In genomic region chr11:117145393-117145761, GRCh38 we compare ENCODE assay signal across 8 cellular contexts. TPM values are rescaled to one million over a fixed set of nuclear protein-coding genes. Genes with fewer than 3 reads are reported as not detected.
DNase-seq lines count a peak whose midpoint lies in the region; ATAC-seq and TF ChIP-seq lines count a peak whose summit lies in the region.

No MANE protein-coding gene starts in this region.

- BruUV-seq in mammary epithelial cell (replicated peaks; lab: Mats Ljungman, UMichigan), result TSS peak; percentile 40

- H3K4me2 ChIP-seq in mammary epithelial cell (ENCODE audit: insufficient read depth, low read depth, low read length), result peak overlapping the region; percentile 89

- H3K4me3 Mint-ChIP-seq in activated T-cell treated with anti-CD3 and anti-CD28 coated beads, Interleukin-2, amount 50 U/mL, for 72 hours, result peak overlapping the region; percentile 98 to 100

- CTCF ChIA-PET in mammary epithelial cell (lab: Charles Lee; ENCODE audit: low non-redundant PET), result no interaction called here

- H3K27ac ChIP-seq in mammary epithelial cell (ENCODE audit: insufficient read depth, low read depth, low read length), result peak overlapping the region; percentile 63
- H3K27ac ChIP-seq in right lobe of liver, result peak overlapping the region; percentile 60 to 86 (median 84)
- peak overlapping the region in 2 of 3 donors; percentile 86 to 88 for H3K27ac ChIP-seq in thyroid gland

- peaks cover 63% of the 10 kb centered on the region for H3K79me2 ChIP-seq in mammary epithelial cell (ENCODE audit: insufficient read depth, low read length)

- H3K4me1 ChIP-seq in mammary epithelial cell (ENCODE audit: insufficient read depth, low read length) (peaks cover 13% of the 10 kb centered on the region), right lobe of liver (peaks cover 0 to 9% (median 1%) of the 10 kb centered on the region in 4 donors), thyroid gland (peaks cover 24 to 33% of the 10 kb centered on the region in 2 donors)

- H3K36me3 ChIP-seq in mammary epithelial cell (ENCODE audit: insufficient read depth, low read length), result peaks cover 4% of the 10 kb centered on the region
- peaks cover 0 to 6% (median 0%) of the 10 kb centered on the region in 4 donors for H3K36me3 ChIP-seq in right lobe of liver
- H3K36me3 ChIP-seq in thyroid gland, result no peaks in the 10 kb centered on the region

- H3K27me3 ChIP-seq in mammary epithelial cell (ENCODE audit: insufficient read depth, low read length), result no peaks in the 10 kb centered on the region
- no peaks in the 10 kb centered on the region for H3K27me3 ChIP-seq in right lobe of liver
- H3K27me3 ChIP-seq in thyroid gland, result no peaks in the 10 kb centered on the region

- peaks cover 3% of the 10 kb centered on the region for H3K27me3 Mint-ChIP-seq in activated T-cell treated with anti-CD3 and anti-CD28 coated beads, Interleukin-2, amount 50 U/mL, for 72 hours (ENCODE audit: low read depth)

- peak overlapping the region; percentile 98 for H3K27ac Mint-ChIP-seq in activated T-cell treated with anti-CD3 and anti-CD28 coated beads, Interleukin-2, amount 50 U/mL, for 72 hours

- ATAC-seq in activated T-cell treated with anti-CD3 and anti-CD28 coated beads, Interleukin-2, amount 50 U/mL, for 72 hours (replicated peaks in 1 of 2), result no peak
- no peak for ATAC-seq in right lobe of liver

- 10% methylated on average over 2 of the region's 5 CpGs for WGBS in mammary epithelial cell (ENCODE audit: low coverage, missing lambda C conversion rate)
- 10% methylated on average over 5 of the region's 5 CpGs for WGBS in right lobe of liver (ENCODE audit: insufficient coverage, low coverage, low lambda C conversion rate, missing lambda C conversion rate)
- WGBS in thyroid gland, 2 donors, result 11 to 14% methylated on average over 5 of the region's 5 CpGs

- peaks cover 7% of the 10 kb centered on the region for H4K20me1 ChIP-seq in mammary epithelial cell (ENCODE audit: insufficient read depth, low read length)

- TF ChIP-seq CTCF in mammary epithelial cell (conservative IDR thresholded peaks at IDR 0.05 in 1 of 2, IDR thresholded peaks at IDR 0.05 in 1 of 2; ENCODE audit: extremely low read depth in 1 of 2, insufficient read depth in 1 of 2, low read depth in 1 of 2, low read length in 2 of 2), result peak in 1 of 2 donors; percentile 6
- TF ChIP-seq CTCF in right lobe of liver (IDR thresholded peaks at IDR 0.05), result no peak
- no peak for TF ChIP-seq CTCF in thyroid gland (IDR thresholded peaks at IDR 0.05)

- H3K9me3 Mint-ChIP-seq in activated T-cell treated with anti-CD3 and anti-CD28 coated beads, Interleukin-2, amount 50 U/mL, for 72 hours, result no peaks in the 10 kb centered on the region

- in situ Hi-C loops in mammary epithelial cell (cut with MboI; ENCODE audit: low sequenced_read_pairs in 2 of 2), result no loop called here

- peak overlapping the region; percentile 83 for H3K9ac ChIP-seq in mammary epithelial cell (ENCODE audit: insufficient read depth, low read length)

- no peak for DNase-seq in activated T-cell treated with anti-CD3 and anti-CD28 coated beads, Interleukin-2, amount 50 U/mL, for 72 hours
- no peak for DNase-seq in activated T-cell treated with anti-CD3 and anti-CD28 coated beads, Interleukin-2, amount 50 U/mL, for 48 hours
- DNase-seq in NCI-H69 (lab: John Stamatoyannopoulos, UW) (peak; percentile 64), mammary epithelial cell (peak; percentile 43), right lobe of liver (no peak), thyroid gland (no peak), NCI-H2107 treated with DMSO at 0.1 percent for 48 hours (lab: John Stamatoyannopoulos, UW; ENCODE audit: unreplicated experiment) (no peak), T1000 (lab: John Stamatoyannopoulos, UW) (no peak)

- intact Hi-C loops in mammary epithelial cell (cut with micrococcal nuclease), result no loop called here
- intact Hi-C loops in right lobe of liver (cut with DNase I), result no loop called here
- intact Hi-C loops in thyroid gland (cut with DNase I), result loop anchor here (10.0 kb wide), 1 partner anchor 79 kb away; no protein-coding TSS in a partner anchor

- peaks cover 11 to 21% of the 10 kb centered on the region in 2 donors for H3K36me3 Mint-ChIP-seq in activated T-cell treated with anti-CD3 and anti-CD28 coated beads, Interleukin-2, amount 50 U/mL, for 72 hours (ENCODE audit: insufficient read depth in 2 of 2)

- H2AFZ ChIP-seq in mammary epithelial cell (ENCODE audit: low read depth, low read length), result no peak overlapping the region

- peaks cover 52% of the 10 kb centered on the region for H3K4me1 Mint-ChIP-seq in activated T-cell treated with anti-CD3 and anti-CD28 coated beads, Interleukin-2, amount 50 U/mL, for 72 hours (ENCODE audit: low read depth)

- H3K9me3 ChIP-seq in mammary epithelial cell (replicated peaks; ENCODE audit: insufficient read depth, low read length) (no peaks in the 10 kb centered on the region), right lobe of liver (no peaks in the 10 kb centered on the region), thyroid gland (no peaks in the 10 kb centered on the region)

- no peak for TF ChIP-seq POLR2A in right lobe of liver (IDR thresholded peaks at IDR 0.05)
- no peak for TF ChIP-seq POLR2A in thyroid gland (IDR thresholded peaks at IDR 0.05)

- dilution Hi-C loops in mammary epithelial cell (cut with HindIII; ENCODE audit: low sequenced_read_pairs), result no loop called here

- peak overlapping the region; percentile 60 to 82 (median 66) for H3K4me3 ChIP-seq in mammary epithelial cell (replicated peaks in 1 of 3; ENCODE audit: insufficient read depth in 1 of 3, low read depth in 2 of 3, low read length in 3 of 3)
- H3K4me3 ChIP-seq in right lobe of liver, result peak overlapping the region; percentile 93 to 99 (median 97)
- peak overlapping the region in 2 of 3 donors; percentile 6 to 90 for H3K4me3 ChIP-seq in thyroid gland (replicated peaks in 1 of 3)

RNA-seq across cellular contexts. Expression of gene PAFAH1B2, which starts 1.3 kb away (rescaled TPM):
- 10 to 100 TPM; 56.7 to 64.3 TPM for total RNA-seq in activated T-cell treated with anti-CD3 and anti-CD28 coated beads, Interleukin-2, amount 50 U/mL, for 72 hours
- total RNA-seq in mammary epithelial cell (100 to 1,000 TPM; 129 to 177 TPM), right lobe of liver (10 to 100 TPM; 22.2 to 39.1 (median 29.3) TPM), thyroid gland (100 to 1,000 TPM; 107 to 128 (median 118) TPM)
- polyA plus RNA-seq in mammary epithelial cell, result 75.2 TPM
- polyA minus RNA-seq in mammary epithelial cell, result 222 TPM

RNA-seq across cellular contexts. Expression of gene SIDT2, which starts 33.2 kb away (rescaled TPM):
- 10 to 100 TPM; 32.0 to 40.3 TPM for total RNA-seq in activated T-cell treated with anti-CD3 and anti-CD28 coated beads, Interleukin-2, amount 50 U/mL, for 72 hours
- total RNA-seq in mammary epithelial cell (10 to 100 TPM; 17.2 to 30.6 TPM), right lobe of liver (10 to 100 TPM; 24.6 to 49.9 (median 35.5) TPM), thyroid gland (10 to 100 TPM; 31.8 to 54.5 (median 42.3) TPM)
- 16.2 TPM for polyA plus RNA-seq in mammary epithelial cell
- polyA minus RNA-seq in mammary epithelial cell, result 95.0 TPM

RNA-seq across cellular contexts. Expression of gene SIK3, which starts 47.1 kb away (rescaled TPM):
- total RNA-seq in activated T-cell treated with anti-CD3 and anti-CD28 coated beads, Interleukin-2, amount 50 U/mL, for 72 hours, result 10 to 100 TPM; 21.4 to 26.3 TPM
- total RNA-seq in mammary epithelial cell (10 to 100 TPM; 22.8 to 36.5 TPM), right lobe of liver (10 to 100 TPM; 22.0 to 35.4 (median 26.8) TPM), thyroid gland (10 to 100 TPM; 46.0 to 86.3 (median 71.9) TPM)
- polyA plus RNA-seq in mammary epithelial cell, result 6.1 TPM
- 49.1 TPM for polyA minus RNA-seq in mammary epithelial cell

RNA-seq across cellular contexts. Expression of gene TAGLN, which starts 53.8 kb away (rescaled TPM):
- total RNA-seq in activated T-cell treated with anti-CD3 and anti-CD28 coated beads, Interleukin-2, amount 50 U/mL, for 72 hours, result 1 to 10 TPM; 7.2 to 8.9 TPM
- total RNA-seq in mammary epithelial cell (1,000 to 10,000 TPM in 1 of 2 donors, 100 to 1,000 TPM in 1; 171 to 3,470 TPM), right lobe of liver (100 to 1,000 TPM in 4 of 6 experiments, 10 to 100 TPM in 2; 41.2 to 158 (median 112) TPM), thyroid gland (100 to 1,000 TPM; 155 to 407 (median 229) TPM)
- polyA plus RNA-seq in mammary epithelial cell, result 55.9 TPM
- polyA minus RNA-seq in mammary epithelial cell, result 8.0 TPM

Comparison
In these comparisons a context has a peak if more than half of its experiments do, and no peak if none do; other contexts are left out.
1. DNase-seq: peak in NCI-H69 (single experiment) and mammary epithelial cell (single experiment); none in activated T-cell treated with anti-CD3 and anti-CD28 coated beads, Interleukin-2, amount 50 U/mL, for 72 hours (0 of 2), activated T-cell treated with anti-CD3 and anti-CD28 coated beads, Interleukin-2, amount 50 U/mL, for 48 hours (0 of 2), right lobe of liver (0 of 3), thyroid gland (0 of 2), NCI-H2107 treated with DMSO at 0.1 percent for 48 hours (single experiment) and T1000 (single experiment).
2. Peak in every context shown above with its lines, with median percentiles within 50 percentile points of each other: H3K27ac ChIP-seq and H3K4me3 ChIP-seq.